ENCODE assay signal across 1 cellular context in the genomic region with DNA sequence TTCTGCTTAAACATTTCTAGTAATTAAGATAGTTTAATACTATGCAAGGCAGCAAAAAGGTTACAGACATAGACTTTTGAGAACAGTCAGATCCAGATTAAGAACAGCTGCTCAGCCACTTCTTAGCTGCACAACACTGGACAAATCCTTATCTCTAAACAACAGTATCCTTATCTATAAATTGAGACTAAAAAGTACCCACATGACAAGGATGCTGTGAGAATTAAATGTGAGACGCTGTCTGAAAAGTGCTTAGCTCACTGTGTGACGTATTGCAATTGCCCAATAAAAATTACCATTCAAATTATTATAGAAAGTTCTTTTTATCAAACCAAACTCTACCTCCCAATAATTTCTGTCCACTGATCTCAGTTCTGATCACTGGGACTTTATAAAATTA.
TF ChIP-seq lines count a peak whose summit lies in the region.

No MANE protein-coding gene starts in this region.

TF ChIP-seq in K562, 482 proteins besides CTCF, POLR2A, EP300 and RAD21 (continued from another document and continues in another):
- TF ChIP-seq, protein P1, sequence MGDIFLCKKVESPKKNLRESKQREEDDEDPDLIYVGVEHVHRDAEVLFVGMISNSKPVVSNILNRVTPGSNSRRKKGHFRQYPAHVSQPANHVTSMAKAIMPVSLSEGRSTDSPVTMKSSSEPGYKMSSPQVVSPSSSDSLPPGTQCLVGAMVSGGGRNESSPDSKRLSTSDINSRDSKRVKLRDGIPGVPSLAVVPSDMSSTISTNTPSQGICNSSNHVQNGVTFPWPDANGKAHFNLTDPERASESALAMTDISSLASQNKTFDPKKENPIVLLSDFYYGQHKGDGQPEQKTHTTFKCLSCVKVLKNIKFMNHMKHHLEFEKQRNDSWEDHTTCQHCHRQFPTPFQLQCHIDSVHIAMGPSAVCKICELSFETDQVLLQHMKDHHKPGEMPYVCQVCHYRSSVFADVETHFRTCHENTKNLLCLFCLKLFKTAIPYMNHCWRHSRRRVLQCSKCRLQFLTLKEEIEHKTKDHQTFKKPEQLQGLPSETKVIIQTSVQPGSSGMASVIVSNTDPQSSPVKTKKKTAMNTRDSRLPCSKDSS (IDR thresholded peaks at IDR 0.05; ENCODE audit: low read depth, partially characterized antibody): no peak
- TF ChIP-seq, protein P2, sequence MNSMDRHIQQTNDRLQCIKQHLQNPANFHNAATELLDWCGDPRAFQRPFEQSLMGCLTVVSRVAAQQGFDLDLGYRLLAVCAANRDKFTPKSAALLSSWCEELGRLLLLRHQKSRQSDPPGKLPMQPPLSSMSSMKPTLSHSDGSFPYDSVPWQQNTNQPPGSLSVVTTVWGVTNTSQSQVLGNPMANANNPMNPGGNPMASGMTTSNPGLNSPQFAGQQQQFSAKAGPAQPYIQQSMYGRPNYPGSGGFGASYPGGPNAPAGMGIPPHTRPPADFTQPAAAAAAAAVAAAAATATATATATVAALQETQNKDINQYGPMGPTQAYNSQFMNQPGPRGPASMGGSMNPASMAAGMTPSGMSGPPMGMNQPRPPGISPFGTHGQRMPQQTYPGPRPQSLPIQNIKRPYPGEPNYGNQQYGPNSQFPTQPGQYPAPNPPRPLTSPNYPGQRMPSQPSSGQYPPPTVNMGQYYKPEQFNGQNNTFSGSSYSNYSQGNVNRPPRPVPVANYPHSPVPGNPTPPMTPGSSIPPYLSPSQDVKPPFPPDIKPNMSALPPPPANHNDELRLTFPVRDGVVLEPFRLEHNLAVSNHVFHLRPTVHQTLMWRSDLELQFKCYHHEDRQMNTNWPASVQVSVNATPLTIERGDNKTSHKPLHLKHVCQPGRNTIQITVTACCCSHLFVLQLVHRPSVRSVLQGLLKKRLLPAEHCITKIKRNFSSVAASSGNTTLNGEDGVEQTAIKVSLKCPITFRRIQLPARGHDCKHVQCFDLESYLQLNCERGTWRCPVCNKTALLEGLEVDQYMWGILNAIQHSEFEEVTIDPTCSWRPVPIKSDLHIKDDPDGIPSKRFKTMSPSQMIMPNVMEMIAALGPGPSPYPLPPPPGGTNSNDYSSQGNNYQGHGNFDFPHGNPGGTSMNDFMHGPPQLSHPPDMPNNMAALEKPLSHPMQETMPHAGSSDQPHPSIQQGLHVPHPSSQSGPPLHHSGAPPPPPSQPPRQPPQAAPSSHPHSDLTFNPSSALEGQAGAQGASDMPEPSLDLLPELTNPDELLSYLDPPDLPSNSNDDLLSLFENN (IDR thresholded peaks at IDR 0.05; ENCODE audit: low read depth in 2 of 2, low read length in 2 of 2): no peak
- TF ChIP-seq FOXJ2 (tag; IDR thresholded peaks at IDR 0.05) (no peak; the same call in 1 of the 2 replicates), TAF1 (IDR thresholded peaks at IDR 0.05; ENCODE audit: control insufficient read depth, extremely low read depth, insufficient read depth, low read length, severe bottlenecking) (no peak), BRF1 (IDR thresholded peaks at IDR 0.05; ENCODE audit: borderline replicate concordance, extremely low read depth, insufficient read length) (no peak), ZKSCAN8 (CRISPR knock-in tag; IDR thresholded peaks at IDR 0.05) (no peak), POLR2AphosphoS2 (IDR thresholded peaks at IDR 0.05; ENCODE audit: low read length) (no peak), SNIP1 (IDR thresholded peaks at IDR 0.05; ENCODE audit: low read depth) (no peak), ZNF561 (CRISPR knock-in tag; conservative IDR thresholded peaks at IDR 0.05) (no peak), PHB (CRISPR knock-in tag; IDR thresholded peaks at IDR 0.05) (no peak), BRD4 (IDR thresholded peaks at IDR 0.05) (no peak), ZNF79 (CRISPR knock-in tag; IDR thresholded peaks at IDR 0.05; ENCODE audit: low read depth) (no peak), ZNF124 (CRISPR knock-in tag; IDR thresholded peaks at IDR 0.05) (no peak), NFIX (CRISPR knock-in tag; IDR thresholded peaks at IDR 0.05; ENCODE audit: low read depth) (no peak), KDM2B (CRISPR knock-in tag; IDR thresholded peaks at IDR 0.05) (no peak), MED1 (CRISPR knock-in tag; IDR thresholded peaks at IDR 0.05; ENCODE audit: borderline replicate concordance) (no peak), STAT5A (IDR thresholded peaks at IDR 0.05; ENCODE audit: borderline replicate concordance, low read length) (no peak), FOXM1 (IDR thresholded peaks at IDR 0.05; ENCODE audit: low read depth) (peak; percentile 60; the same call in 1 of the 2 replicates), FOXM1 (CRISPR knock-in tag; IDR thresholded peaks at IDR 0.05; ENCODE audit: low read depth) (no peak), CBFA2T3 (IDR thresholded peaks at IDR 0.05) (peak; percentile 83), SIRT6 (IDR thresholded peaks at IDR 0.05; ENCODE audit: low read depth, low read length) (no peak), ZNF23 (CRISPR knock-in tag; IDR thresholded peaks at IDR 0.05) (no peak), ZNF444 (CRISPR knock-in tag; IDR thresholded peaks at IDR 0.05) (no peak), TOE1 (IDR thresholded peaks at IDR 0.05; ENCODE audit: borderline replicate concordance) (no peak), TOE1 (CRISPR knock-in tag; IDR thresholded peaks at IDR 0.05; ENCODE audit: borderline replicate concordance, low read depth) (no peak), BRCA1 (IDR thresholded peaks at IDR 0.05) (no peak), BRCA1 (CRISPR knock-in tag; IDR thresholded peaks at IDR 0.05) (no peak), MYC (IDR thresholded peaks at IDR 0.05; ENCODE audit: low read depth, low read length) (no peak), MYC (CRISPR knock-in tag; IDR thresholded peaks at IDR 0.05; ENCODE audit: borderline replicate concordance, low read depth) (no peak), ZFX (CRISPR knock-in tag; IDR thresholded peaks at IDR 0.05) (no peak), GTF2E2 (tag; IDR thresholded peaks at IDR 0.05) (no peak), BHLHE40 (IDR thresholded peaks at IDR 0.05; ENCODE audit: low read length) (0 out of 2 replicates have a peak, but pooled peaks have one; percentile 13), NUFIP1 (IDR thresholded peaks at IDR 0.05; ENCODE audit: partially characterized antibody) (no peak), ZBTB1 (CRISPR knock-in tag; IDR thresholded peaks at IDR 0.05; ENCODE audit: borderline replicate concordance, low read depth) (no peak), FOXK2 (conservative IDR thresholded peaks at IDR 0.05 in 1 of 2, IDR thresholded peaks at IDR 0.05 in 1 of 2; ENCODE audit: low read depth in 2 of 2) (no peak), RCOR1 (IDR thresholded peaks at IDR 0.05; ENCODE audit: borderline replicate concordance in 1 of 2, low read depth in 2 of 2, low read length in 2 of 2) (peak in 1 of 2 experiments; percentile 67; a peak in 2 of 4 replicates), SRSF1 (IDR thresholded peaks at IDR 0.05; ENCODE audit: low read depth, low read length) (no peak), JUN (IDR thresholded peaks at IDR 0.05; ENCODE audit: borderline replicate concordance, low read depth, low read length) (no peak), JUN (CRISPR knock-in tag; IDR thresholded peaks at IDR 0.05; ENCODE audit: borderline replicate concordance) (no peak), CHD4 (IDR thresholded peaks at IDR 0.05; ENCODE audit: insufficient read depth, insufficient replicate concordance, low read depth, low read length, poor library complexity, severe bottlenecking) (no peak), TEAD1 (CRISPR knock-in tag; IDR thresholded peaks at IDR 0.05) (no peak), PML (IDR thresholded peaks at IDR 0.05; ENCODE audit: low read length) (peak; percentile 53; the same call in 1 of the 2 replicates), ZNF3 (CRISPR knock-in tag; IDR thresholded peaks at IDR 0.05) (no peak), NEUROD1 (IDR thresholded peaks at IDR 0.05; ENCODE audit: borderline replicate concordance, low read depth, low read length, partially characterized antibody) (no peak), SMAD4 (CRISPR knock-in tag; conservative IDR thresholded peaks at IDR 0.05) (no peak)
- TF ChIP-seq, protein P3, sequence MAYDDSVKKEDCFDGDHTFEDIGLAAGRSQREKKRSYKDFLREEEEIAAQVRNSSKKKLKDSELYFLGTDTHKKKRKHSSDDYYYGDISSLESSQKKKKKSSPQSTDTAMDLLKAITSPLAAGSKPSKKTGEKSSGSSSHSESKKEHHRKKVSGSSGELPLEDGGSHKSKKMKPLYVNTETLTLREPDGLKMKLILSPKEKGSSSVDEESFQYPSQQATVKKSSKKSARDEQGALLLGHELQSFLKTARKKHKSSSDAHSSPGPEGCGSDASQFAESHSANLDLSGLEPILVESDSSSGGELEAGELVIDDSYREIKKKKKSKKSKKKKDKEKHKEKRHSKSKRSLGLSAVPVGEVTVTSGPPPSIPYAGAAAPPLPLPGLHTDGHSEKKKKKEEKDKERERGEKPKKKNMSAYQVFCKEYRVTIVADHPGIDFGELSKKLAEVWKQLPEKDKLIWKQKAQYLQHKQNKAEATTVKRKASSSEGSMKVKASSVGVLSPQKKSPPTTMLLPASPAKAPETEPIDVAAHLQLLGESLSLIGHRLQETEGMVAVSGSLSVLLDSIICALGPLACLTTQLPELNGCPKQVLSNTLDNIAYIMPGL (CRISPR knock-in tag; IDR thresholded peaks at IDR 0.05): no peak
- TF ChIP-seq, protein P4, sequence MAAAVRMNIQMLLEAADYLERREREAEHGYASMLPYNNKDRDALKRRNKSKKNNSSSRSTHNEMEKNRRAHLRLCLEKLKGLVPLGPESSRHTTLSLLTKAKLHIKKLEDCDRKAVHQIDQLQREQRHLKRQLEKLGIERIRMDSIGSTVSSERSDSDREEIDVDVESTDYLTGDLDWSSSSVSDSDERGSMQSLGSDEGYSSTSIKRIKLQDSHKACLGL (CRISPR knock-in tag; IDR thresholded peaks at IDR 0.05; ENCODE audit: borderline replicate concordance, poor library complexity, severe bottlenecking): no peak
- TF ChIP-seq, protein P5, sequence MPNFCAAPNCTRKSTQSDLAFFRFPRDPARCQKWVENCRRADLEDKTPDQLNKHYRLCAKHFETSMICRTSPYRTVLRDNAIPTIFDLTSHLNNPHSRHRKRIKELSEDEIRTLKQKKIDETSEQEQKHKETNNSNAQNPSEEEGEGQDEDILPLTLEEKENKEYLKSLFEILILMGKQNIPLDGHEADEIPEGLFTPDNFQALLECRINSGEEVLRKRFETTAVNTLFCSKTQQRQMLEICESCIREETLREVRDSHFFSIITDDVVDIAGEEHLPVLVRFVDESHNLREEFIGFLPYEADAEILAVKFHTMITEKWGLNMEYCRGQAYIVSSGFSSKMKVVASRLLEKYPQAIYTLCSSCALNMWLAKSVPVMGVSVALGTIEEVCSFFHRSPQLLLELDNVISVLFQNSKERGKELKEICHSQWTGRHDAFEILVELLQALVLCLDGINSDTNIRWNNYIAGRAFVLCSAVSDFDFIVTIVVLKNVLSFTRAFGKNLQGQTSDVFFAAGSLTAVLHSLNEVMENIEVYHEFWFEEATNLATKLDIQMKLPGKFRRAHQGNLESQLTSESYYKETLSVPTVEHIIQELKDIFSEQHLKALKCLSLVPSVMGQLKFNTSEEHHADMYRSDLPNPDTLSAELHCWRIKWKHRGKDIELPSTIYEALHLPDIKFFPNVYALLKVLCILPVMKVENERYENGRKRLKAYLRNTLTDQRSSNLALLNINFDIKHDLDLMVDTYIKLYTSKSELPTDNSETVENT (CRISPR knock-in tag; IDR thresholded peaks at IDR 0.05): no peak
- TF ChIP-seq, protein P6, sequence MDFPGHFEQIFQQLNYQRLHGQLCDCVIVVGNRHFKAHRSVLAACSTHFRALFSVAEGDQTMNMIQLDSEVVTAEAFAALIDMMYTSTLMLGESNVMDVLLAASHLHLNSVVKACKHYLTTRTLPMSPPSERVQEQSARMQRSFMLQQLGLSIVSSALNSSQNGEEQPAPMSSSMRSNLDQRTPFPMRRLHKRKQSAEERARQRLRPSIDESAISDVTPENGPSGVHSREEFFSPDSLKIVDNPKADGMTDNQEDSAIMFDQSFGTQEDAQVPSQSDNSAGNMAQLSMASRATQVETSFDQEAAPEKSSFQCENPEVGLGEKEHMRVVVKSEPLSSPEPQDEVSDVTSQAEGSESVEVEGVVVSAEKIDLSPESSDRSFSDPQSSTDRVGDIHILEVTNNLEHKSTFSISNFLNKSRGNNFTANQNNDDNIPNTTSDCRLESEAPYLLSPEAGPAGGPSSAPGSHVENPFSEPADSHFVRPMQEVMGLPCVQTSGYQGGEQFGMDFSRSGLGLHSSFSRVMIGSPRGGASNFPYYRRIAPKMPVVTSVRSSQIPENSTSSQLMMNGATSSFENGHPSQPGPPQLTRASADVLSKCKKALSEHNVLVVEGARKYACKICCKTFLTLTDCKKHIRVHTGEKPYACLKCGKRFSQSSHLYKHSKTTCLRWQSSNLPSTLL (IDR thresholded peaks at IDR 0.05): no peak
- TF ChIP-seq, protein P7, sequence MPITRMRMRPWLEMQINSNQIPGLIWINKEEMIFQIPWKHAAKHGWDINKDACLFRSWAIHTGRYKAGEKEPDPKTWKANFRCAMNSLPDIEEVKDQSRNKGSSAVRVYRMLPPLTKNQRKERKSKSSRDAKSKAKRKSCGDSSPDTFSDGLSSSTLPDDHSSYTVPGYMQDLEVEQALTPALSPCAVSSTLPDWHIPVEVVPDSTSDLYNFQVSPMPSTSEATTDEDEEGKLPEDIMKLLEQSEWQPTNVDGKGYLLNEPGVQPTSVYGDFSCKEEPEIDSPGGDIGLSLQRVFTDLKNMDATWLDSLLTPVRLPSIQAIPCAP (CRISPR knock-in tag; IDR thresholded peaks at IDR 0.05; ENCODE audit: borderline replicate concordance): no peak
- TF ChIP-seq, protein P8, sequence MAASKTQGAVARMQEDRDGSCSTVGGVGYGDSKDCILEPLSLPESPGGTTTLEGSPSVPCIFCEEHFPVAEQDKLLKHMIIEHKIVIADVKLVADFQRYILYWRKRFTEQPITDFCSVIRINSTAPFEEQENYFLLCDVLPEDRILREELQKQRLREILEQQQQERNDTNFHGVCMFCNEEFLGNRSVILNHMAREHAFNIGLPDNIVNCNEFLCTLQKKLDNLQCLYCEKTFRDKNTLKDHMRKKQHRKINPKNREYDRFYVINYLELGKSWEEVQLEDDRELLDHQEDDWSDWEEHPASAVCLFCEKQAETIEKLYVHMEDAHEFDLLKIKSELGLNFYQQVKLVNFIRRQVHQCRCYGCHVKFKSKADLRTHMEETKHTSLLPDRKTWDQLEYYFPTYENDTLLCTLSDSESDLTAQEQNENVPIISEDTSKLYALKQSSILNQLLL (CRISPR knock-in tag; IDR thresholded peaks at IDR 0.05; ENCODE audit: borderline replicate concordance): no peak
- TF ChIP-seq, protein P9, sequence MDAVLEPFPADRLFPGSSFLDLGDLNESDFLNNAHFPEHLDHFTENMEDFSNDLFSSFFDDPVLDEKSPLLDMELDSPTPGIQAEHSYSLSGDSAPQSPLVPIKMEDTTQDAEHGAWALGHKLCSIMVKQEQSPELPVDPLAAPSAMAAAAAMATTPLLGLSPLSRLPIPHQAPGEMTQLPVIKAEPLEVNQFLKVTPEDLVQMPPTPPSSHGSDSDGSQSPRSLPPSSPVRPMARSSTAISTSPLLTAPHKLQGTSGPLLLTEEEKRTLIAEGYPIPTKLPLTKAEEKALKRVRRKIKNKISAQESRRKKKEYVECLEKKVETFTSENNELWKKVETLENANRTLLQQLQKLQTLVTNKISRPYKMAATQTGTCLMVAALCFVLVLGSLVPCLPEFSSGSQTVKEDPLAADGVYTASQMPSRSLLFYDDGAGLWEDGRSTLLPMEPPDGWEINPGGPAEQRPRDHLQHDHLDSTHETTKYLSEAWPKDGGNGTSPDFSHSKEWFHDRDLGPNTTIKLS (IDR thresholded peaks at IDR 0.05; ENCODE audit: borderline replicate concordance, low read depth): no peak
